10 cellular contexts compared by ENCODE assay signal in genomic region chr6:116011096-116011401, GRCh38. TPM values are rescaled to one million over a fixed set of nuclear protein-coding genes. Genes with fewer than 3 reads are reported as not detected.
DNase-seq lines count a peak whose midpoint lies in the region; ATAC-seq, FAIRE-seq and TF ChIP-seq lines count a peak whose summit lies in the region.
"Had no signal": no experiment of that assay in that cellular context is flagged by ENCODE, and none has a peak within 500 bp of the region (broad histone marks: within the 10 kb centered on the region; RNA-seq: fewer than 3 reads in every experiment).

No MANE protein-coding gene starts in this region.

- H3K27ac ChIP-seq in left ventricle myocardium inferior (replicated peaks) (peak overlapping the region; percentile 86), upper lobe of left lung (no peak overlapping the region)
- H3K27ac ChIP-seq: ovary had no signal

- TF ChIP-seq EP300 in upper lobe of left lung (IDR thresholded peaks at IDR 0.05) = no peak

- TF ChIP-seq POLR2A in upper lobe of left lung (IDR thresholded peaks at IDR 0.05) = no peak

- no peaks in the 10 kb centered on the region for H3K27me3 ChIP-seq in left ventricle myocardium inferior (ENCODE audit: low read depth)
- H3K27me3 ChIP-seq in upper lobe of left lung = no peaks in the 10 kb centered on the region
- H3K27me3 ChIP-seq: body of pancreas, ovary had no signal

- no peak for TF ChIP-seq CTCF in left ventricle myocardium inferior (IDR thresholded peaks at IDR 0.05; ENCODE audit: borderline replicate concordance)
- TF ChIP-seq CTCF in upper lobe of left lung (IDR thresholded peaks at IDR 0.05) = no peak

- peak; percentile 10 for FAIRE-seq in colon (lab: Jason Lieb, UNC)

- H3K4me3 ChIP-seq in left ventricle myocardium inferior (no peak overlapping the region), upper lobe of left lung (no peak overlapping the region)
- H3K4me3 ChIP-seq: body of pancreas, ovary had no signal

- H3K4me1 ChIP-seq in left ventricle myocardium inferior = peaks cover 83% of the 10 kb centered on the region
- peaks cover 12 to 37% (median 27%) of the 10 kb centered on the region in 4 donors for H3K4me1 ChIP-seq in upper lobe of left lung

- H3K36me3 ChIP-seq in left ventricle myocardium inferior (no peaks in the 10 kb centered on the region), upper lobe of left lung (no peaks in the 10 kb centered on the region)
- H3K36me3 ChIP-seq: ovary had no signal

- WGBS in upper lobe of left lung, 2 donors = 43 to 50% methylated on average over 1 of the region's 1 CpG

- H3K4me1 Mint-ChIP-seq in activated CD4-positive, alpha-beta T cell treated with anti-CD3 and anti-CD28 coated beads, Interleukin-2, amount 10 ng/mL, durations not matched to agents 7 days and 5 days = no peaks in the 10 kb centered on the region

- H3K9me3 Mint-ChIP-seq in activated CD4-positive, alpha-beta T cell treated with anti-CD3 and anti-CD28 coated beads, Interleukin-2, amount 10 ng/mL, durations not matched to agents 7 days and 5 days = no peaks in the 10 kb centered on the region

- intact Hi-C loops in left ventricle myocardium inferior (cut with micrococcal nuclease) = loop anchor here (2.0 kb wide), 1 partner anchor 86 kb away; no protein-coding TSS in a partner anchor
- intact Hi-C loops in cardiac septum (cut with DNase I) = loop anchor here (2.0 kb wide), 1 partner anchor 90 kb away; the partner anchor contains the start of gene NT5DC1

- ATAC-seq in HG03066 (IDR thresholded peaks at IDR 0.05; ENCODE audit: low read depth, unreplicated experiment) (peak; percentile 3), upper lobe of left lung (ENCODE audit: low FRiP score in 2 of 2) (no peak)

- no peak overlapping the region for H3K27ac Mint-ChIP-seq in activated CD4-positive, alpha-beta T cell treated with anti-CD3 and anti-CD28 coated beads, Interleukin-2, amount 10 ng/mL, durations not matched to agents 7 days and 5 days

- H3K9me3 ChIP-seq in left ventricle myocardium inferior (replicated peaks) (no peaks in the 10 kb centered on the region), upper lobe of left lung (no peaks in the 10 kb centered on the region)
- H3K9me3 ChIP-seq: body of pancreas, ovary had no signal

- no peak overlapping the region for H3K4me3 Mint-ChIP-seq in activated CD4-positive, alpha-beta T cell treated with anti-CD3 and anti-CD28 coated beads, Interleukin-2, amount 10 ng/mL, durations not matched to agents 7 days and 5 days

- DNase-seq in left ventricle myocardium inferior (no peak), cardiac septum (ENCODE audit: low spot score) (no peak), upper lobe of left lung (no peak), glomerular visceral epithelial cell (ENCODE audit: extremely low spot score) (no peak), D341Med (ENCODE audit: low spot score) (no peak)
- no peak for DNase-seq in activated CD4-positive, alpha-beta T cell treated with anti-CD3 and anti-CD28 coated beads, Interleukin-2, amount 10 ng/mL, durations not matched to agents 7 days and 5 days

- H3K36me3 Mint-ChIP-seq in activated CD4-positive, alpha-beta T cell treated with anti-CD3 and anti-CD28 coated beads, Interleukin-2, amount 10 ng/mL, durations not matched to agents 7 days and 5 days (ENCODE audit: low read depth) = no peaks in the 10 kb centered on the region

- H3K27me3 Mint-ChIP-seq in activated CD4-positive, alpha-beta T cell treated with anti-CD3 and anti-CD28 coated beads, Interleukin-2, amount 10 ng/mL, durations not matched to agents 7 days and 5 days = peaks cover 14% of the 10 kb centered on the region

- CTCF ChIA-PET in activated CD4-positive, alpha-beta T cell treated with anti-CD3 and anti-CD28 coated beads, Interleukin-2, amount 10 ng/mL, durations not matched to agents 7 days and 5 days (lab: Charles Lee) = interaction anchor here (0.6 to 0.7 kb wide), 2 partner anchors 90 to 234 kb away, joined by 3 read pairs; partner anchors contain the start of gene NT5DC1

- POLR2A ChIA-PET in activated CD4-positive, alpha-beta T cell treated with anti-CD3 and anti-CD28 coated beads, Interleukin-2, amount 10 ng/mL, durations not matched to agents 7 days and 5 days (lab: Charles Lee) = no interaction called here

RNA-seq across cellular contexts. Expression of gene FRK, which starts 49.6 kb away (rescaled TPM):
- 11.2 TPM for total RNA-seq in left ventricle myocardium inferior
- 2.6 TPM for total RNA-seq in cardiac septum
- 1 to 10 TPM; 2.2 to 9.8 (median 5.9) TPM for total RNA-seq in upper lobe of left lung
- total RNA-seq in activated CD4-positive, alpha-beta T cell treated with anti-CD3 and anti-CD28 coated beads, Interleukin-2, amount 10 ng/mL, durations not matched to agents 7 days and 5 days = under 1 TPM; 0.02 TPM
